In the genomic region with DNA sequence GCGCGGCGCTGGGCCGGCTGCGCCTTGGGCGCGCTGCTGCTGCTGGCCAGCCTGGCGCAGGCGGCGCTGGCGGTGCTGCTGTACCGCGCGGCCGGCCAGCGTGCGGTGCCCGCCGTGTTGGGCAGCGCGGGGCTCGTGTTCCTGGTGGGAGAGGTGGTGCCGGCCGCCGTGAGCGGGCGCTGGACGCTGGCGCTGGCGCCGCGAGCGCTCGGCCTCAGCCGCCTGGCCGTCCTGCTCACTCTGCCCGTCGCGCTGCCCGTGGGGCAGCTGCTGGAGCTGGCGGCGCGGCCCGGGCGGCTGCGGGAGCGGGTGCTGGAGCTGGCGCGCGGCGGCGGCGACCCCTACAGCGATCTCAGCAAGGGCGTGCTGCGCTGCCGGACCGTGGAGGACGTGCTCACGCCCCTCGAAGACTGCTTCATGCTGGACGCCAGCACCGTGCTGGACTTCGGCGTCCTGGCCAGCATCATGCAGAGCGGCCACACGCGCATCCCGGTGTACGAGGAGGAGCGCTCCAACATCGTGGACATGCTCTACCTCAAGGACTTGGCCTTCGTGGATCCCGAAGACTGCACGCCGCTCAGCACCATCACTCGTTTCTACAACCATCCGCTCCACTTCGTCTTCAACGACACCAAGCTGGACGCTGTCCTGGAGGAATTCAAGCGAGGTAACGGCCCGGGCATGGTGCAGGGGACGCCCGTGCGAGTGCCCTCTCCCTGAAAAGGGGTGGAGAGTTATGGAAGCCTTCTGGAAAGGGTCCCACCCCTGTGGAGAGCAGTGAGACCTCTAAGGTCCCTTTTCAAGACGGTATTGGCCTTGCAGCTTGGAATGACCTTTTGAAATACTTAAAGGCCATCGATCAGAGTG, we compare ENCODE assay signal across 8 cellular contexts. TPM values are rescaled to one million over a fixed set of nuclear protein-coding genes. Genes with fewer than 3 reads are reported as not detected.
DNase-seq lines count a peak whose midpoint lies in the region; ATAC-seq lines count a peak whose summit lies in the region.

No MANE protein-coding gene starts in this region.

- no peaks in the 10 kb centered on the region for H3K9me3 Mint-ChIP-seq in natural killer cell treated with Interleukin-12 subunit alpha and Interleukin-12 subunit beta and Interleukin-15 and Interleukin-18, amount 100 ng/mL, for 72 hours

- H3K4me3 Mint-ChIP-seq in natural killer cell treated with Interleukin-12 subunit alpha and Interleukin-12 subunit beta and Interleukin-15 and Interleukin-18, amount 100 ng/mL, for 72 hours = peak overlapping the region; percentile 85

- DNase-seq in stimulated activated CD4-positive, alpha-beta T cell treated with anti-CD3 and anti-CD28 coated beads, Interleukin-15, amount 100 ng/mL, for 24 hours = peak; percentile 26
- DNase-seq in stimulated activated CD4-positive, alpha-beta T cell treated with anti-CD3 and anti-CD28 coated beads, Interleukin-2, amount 100 ng/mL, for 48 hours = no peak
- DNase-seq in NCI-H748 (lab: John Stamatoyannopoulos, UW; ENCODE audit: unreplicated experiment) (peak; percentile 49), ecto neural progenitor cell (ENCODE audit: low spot score) (peak; percentile 67), germinal center (ENCODE audit: low spot score) (no peak)
- DNase-seq in natural killer cell treated with Interleukin-12 subunit alpha and Interleukin-12 subunit beta and Interleukin-15 and Interleukin-18, amount 100 ng/mL, for 72 hours (ENCODE audit: low spot score) = no peak

- H3K27me3 Mint-ChIP-seq in natural killer cell treated with Interleukin-12 subunit alpha and Interleukin-12 subunit beta and Interleukin-15 and Interleukin-18, amount 100 ng/mL, for 72 hours = no peaks in the 10 kb centered on the region

- peaks cover 4% of the 10 kb centered on the region for H3K36me3 Mint-ChIP-seq in natural killer cell treated with Interleukin-12 subunit alpha and Interleukin-12 subunit beta and Interleukin-15 and Interleukin-18, amount 100 ng/mL, for 72 hours

- peak overlapping the region in 1 of 2 donors; percentile 41 for H3K27ac Mint-ChIP-seq in natural killer cell treated with Interleukin-12 subunit alpha and Interleukin-12 subunit beta and Interleukin-15 and Interleukin-18, amount 100 ng/mL, for 72 hours

- H3K4me1 Mint-ChIP-seq in natural killer cell treated with Interleukin-12 subunit alpha and Interleukin-12 subunit beta and Interleukin-15 and Interleukin-18, amount 100 ng/mL, for 72 hours (ENCODE audit: low read depth in 2 of 2) = peaks cover 46 to 49% of the 10 kb centered on the region in 2 donors

- ATAC-seq in natural killer cell treated with Interleukin-12 subunit alpha and Interleukin-12 subunit beta and Interleukin-15 and Interleukin-18, amount 100 ng/mL, for 72 hours = no peak
- ATAC-seq in HG02885 (IDR thresholded peaks at IDR 0.05; ENCODE audit: poor library complexity, unreplicated experiment) (no peak), GM21526 (IDR thresholded peaks at IDR 0.05; ENCODE audit: low FRiP score, unreplicated experiment) (no peak)

RNA-seq across cellular contexts. Expression of gene CNNM3, which starts 1.0 kb away (rescaled TPM):
- total RNA-seq in natural killer cell treated with Interleukin-12 subunit alpha and Interleukin-12 subunit beta and Interleukin-15 and Interleukin-18, amount 100 ng/mL, for 72 hours = 10 to 100 TPM; 15.7 to 32.9 TPM

RNA-seq across cellular contexts. Expression of gene ANKRD23, which starts 26.8 kb away (rescaled TPM):
- 10 to 100 TPM in 1 of 2 donors, 1 to 10 TPM in 1; 7.4 to 12.9 TPM for total RNA-seq in natural killer cell treated with Interleukin-12 subunit alpha and Interleukin-12 subunit beta and Interleukin-15 and Interleukin-18, amount 100 ng/mL, for 72 hours

RNA-seq across cellular contexts. Expression of gene ANKRD39, which starts 40.7 kb away (rescaled TPM):
- total RNA-seq in natural killer cell treated with Interleukin-12 subunit alpha and Interleukin-12 subunit beta and Interleukin-15 and Interleukin-18, amount 100 ng/mL, for 72 hours = 10 to 100 TPM; 27.8 to 41.7 TPM

RNA-seq across cellular contexts. Expression of gene SEMA4C, which starts 52.8 kb away (rescaled TPM):
- total RNA-seq in natural killer cell treated with Interleukin-12 subunit alpha and Interleukin-12 subunit beta and Interleukin-15 and Interleukin-18, amount 100 ng/mL, for 72 hours = 10 to 100 TPM; 17.0 to 18.0 TPM

RNA-seq across cellular contexts. Expression of gene CNNM4, which starts 56.4 kb away (rescaled TPM):
- 1 to 10 TPM; 7.3 to 8.4 TPM for total RNA-seq in natural killer cell treated with Interleukin-12 subunit alpha and Interleukin-12 subunit beta and Interleukin-15 and Interleukin-18, amount 100 ng/mL, for 72 hours

Comparison
In these comparisons a context has a peak if more than half of its experiments do, and no peak if none do; other contexts are left out.
1. DNase-seq: peak in stimulated activated CD4-positive, alpha-beta T cell treated with anti-CD3 and anti-CD28 coated beads, Interleukin-15, amount 100 ng/mL, for 24 hours (single experiment), NCI-H748 (single experiment) and ecto neural progenitor cell (single experiment); none in stimulated activated CD4-positive, alpha-beta T cell treated with anti-CD3 and anti-CD28 coated beads, Interleukin-2, amount 100 ng/mL, for 48 hours (0 of 2), natural killer cell treated with Interleukin-12 subunit alpha and Interleukin-12 subunit beta and Interleukin-15 and Interleukin-18, amount 100 ng/mL, for 72 hours (single experiment) and germinal center (single experiment).